Comparison of ENCODE assay signal across 27 cellular contexts in genomic region chr9:131946169-131946568, GRCh38.
"Had no signal": no experiment of that assay in that cellular context is flagged by ENCODE, and none has a peak within 500 bp of the region (broad histone marks: within the 10 kb centered on the region; RNA-seq: fewer than 3 reads in every experiment).

No MANE protein-coding gene starts in this region.

- H3K27ac ChIP-seq: breast epithelium, coronary artery, PC-9 had no signal

- H2AFZ ChIP-seq: PC-9 had no signal

- H3K9me3 ChIP-seq: breast epithelium had no signal

- ATAC-seq: activated CD8-positive, alpha-beta memory T cell treated with anti-CD3 and anti-CD28 coated beads, Interleukin-2, amount 10 ng/mL, durations not matched to agents 7 days and 5 days; activated naive CD4-positive, alpha-beta T cell treated with anti-CD3 and anti-CD28 coated beads, Interleukin-2, amount 50 U/mL, for 72 hours; T-cell had no signal

- H3K4me3 ChIP-seq: breast epithelium, coronary artery, PC-9 had no signal

- H3K4me2 ChIP-seq: PC-9 had no signal

- H3K27me3 ChIP-seq: breast epithelium had no signal

- H3K27me3 Mint-ChIP-seq: activated CD8-positive, alpha-beta memory T cell treated with anti-CD3 and anti-CD28 coated beads, Interleukin-2, amount 10 ng/mL, durations not matched to agents 7 days and 5 days; activated T-cell treated with anti-CD3 and anti-CD28 coated beads, Interleukin-2, amount 50 U/mL, for 24 hours; T-cell had no signal

- H3K36me3 Mint-ChIP-seq: activated naive CD4-positive, alpha-beta T cell treated with anti-CD3 and anti-CD28 coated beads, Interleukin-2, amount 50 U/mL, for 72 hours had no signal

- H3K36me3 ChIP-seq: breast epithelium had no signal

- H3K9me3 Mint-ChIP-seq: activated naive CD4-positive, alpha-beta T cell treated with anti-CD3 and anti-CD28 coated beads, Interleukin-2, amount 50 U/mL, for 72 hours; activated T-cell treated with anti-CD3 and anti-CD28 coated beads, Interleukin-2, amount 50 U/mL, for 24 hours; activated T-helper 1 cell treated with anti-CD3 and anti-CD28 coated beads, Interleukin-12 subunit alpha, Interleukin-12 subunit beta, Interleukin-2, Interleukin-4 antibody, amounts not matched to agents 30 ng/mL and 10 ng/mL and 1 ng/mL, durations not matched to agents 14 hours and 24 hours and 36 hours; T-cell had no signal

- H3K4me3 Mint-ChIP-seq: activated CD8-positive, alpha-beta memory T cell treated with anti-CD3 and anti-CD28 coated beads, Interleukin-2, amount 10 ng/mL, durations not matched to agents 7 days and 5 days; activated T-cell treated with anti-CD3 and anti-CD28 coated beads, Interleukin-2, amount 50 U/mL, for 24 hours; activated T-helper 1 cell treated with anti-CD3 and anti-CD28 coated beads, Interleukin-12 subunit alpha, Interleukin-12 subunit beta, Interleukin-2, Interleukin-4 antibody, amounts not matched to agents 30 ng/mL and 10 ng/mL and 1 ng/mL, durations not matched to agents 14 hours and 24 hours and 36 hours; T-cell had no signal

- H3K4me1 ChIP-seq: breast epithelium had no signal

- DNase-seq: activated CD4-positive, alpha-beta T cell treated with anti-CD3 and anti-CD28 coated beads for 48 hours; activated CD4-positive, alpha-beta T cell treated with anti-CD3 and anti-CD28 coated beads, Interleukin-2, amount 50 U/mL, for 48 hours; activated CD4-positive, CD25-positive, alpha-beta regulatory T cell treated with anti-CD3 and anti-CD28 coated beads, Interleukin-2, amount 50 U/mL, for 72 hours; activated CD8-positive, alpha-beta memory T cell treated with anti-CD3 and anti-CD28 coated beads, Interleukin-2, amount 10 ng/mL, durations not matched to agents 7 days and 5 days; activated effector memory CD4-positive, alpha-beta T cell treated with anti-CD3 and anti-CD28 coated beads, Interleukin-2, amount 50 U/mL, for 16 hours; activated naive CD4-positive, alpha-beta T cell treated with Interleukin-2 at 50 U/mL for 16 hours; activated T-cell treated with anti-CD3 and anti-CD28 coated beads, Interleukin-2, amount 50 U/mL, for 24 hours; central memory CD4-positive, alpha-beta T cell; Karpas-422; MM.1S; NCI-H1092 treated with DMSO at 0.1 percent for 48 hours; NCI-H1417 treated with DMSO at 0.1 percent for 48 hours; NCI-H1694 treated with DMSO at 0.1 percent for 48 hours; NCI-H2029 treated with DMSO at 0.1 percent for 48 hours; NCI-H345; NCI-H510A; NCI-H526 treated with DMSO at 0.1 percent for 48 hours; NCI-H82; PC-9; SHP77 treated with DMSO at 0.1 percent for 48 hours; T-cell; T-helper 2 cell; T1000 had no signal

- H3K27ac Mint-ChIP-seq: activated CD8-positive, alpha-beta memory T cell treated with anti-CD3 and anti-CD28 coated beads, Interleukin-2, amount 10 ng/mL, durations not matched to agents 7 days and 5 days; activated naive CD4-positive, alpha-beta T cell treated with anti-CD3 and anti-CD28 coated beads, Interleukin-2, amount 50 U/mL, for 72 hours; activated T-cell treated with anti-CD3 and anti-CD28 coated beads, Interleukin-2, amount 50 U/mL, for 24 hours; activated T-helper 1 cell treated with anti-CD3 and anti-CD28 coated beads, Interleukin-12 subunit alpha, Interleukin-12 subunit beta, Interleukin-2, Interleukin-4 antibody, amounts not matched to agents 30 ng/mL and 10 ng/mL and 1 ng/mL, durations not matched to agents 14 hours and 24 hours and 36 hours; T-cell had no signal
